ENCODE assay signal across 1 cellular context in the genomic region with DNA sequence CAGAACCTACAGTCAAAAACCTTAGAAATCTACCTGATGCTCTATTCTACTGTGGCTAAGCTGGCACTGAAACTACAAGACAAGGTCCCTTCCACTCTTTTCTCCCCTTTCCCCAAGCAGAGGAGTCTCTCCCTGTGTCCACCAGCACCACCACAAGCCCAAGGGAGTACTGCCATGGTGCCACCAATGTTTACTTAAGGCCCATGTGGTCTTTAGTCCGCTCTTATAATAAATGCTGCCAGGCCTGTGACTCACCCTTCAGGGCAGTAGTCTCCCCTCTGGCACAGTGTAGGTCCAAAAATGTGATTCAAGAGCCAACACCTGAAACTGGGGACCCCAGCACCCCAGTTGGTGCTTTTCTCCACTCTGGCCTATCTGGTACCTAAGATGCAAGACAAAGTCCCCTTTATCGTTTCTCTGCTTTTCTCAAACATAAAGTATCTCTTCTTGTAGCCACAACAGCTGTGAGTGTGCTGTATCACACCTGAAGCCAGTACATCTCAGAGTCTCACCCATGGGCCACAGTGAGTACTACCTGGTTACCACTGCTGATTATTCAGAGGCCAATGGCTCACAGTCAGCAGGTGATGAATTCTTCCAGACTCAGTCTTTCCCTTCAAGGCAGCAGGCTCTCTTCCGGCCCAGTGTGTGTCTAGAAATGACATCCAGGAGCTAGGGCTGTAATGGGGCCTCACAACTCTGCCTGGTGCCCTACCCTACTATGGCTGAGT.
A peak's percentile ranks its signal among the peaks of the same experiment; 100 is the strongest.
TF ChIP-seq lines count a peak whose summit lies in the region.

No MANE protein-coding gene starts in this region.

TF ChIP-seq in HepG2, 621 proteins besides CTCF, POLR2A, EP300 and RAD21 (continued from another document):
- TF ChIP-seq, protein P1, sequence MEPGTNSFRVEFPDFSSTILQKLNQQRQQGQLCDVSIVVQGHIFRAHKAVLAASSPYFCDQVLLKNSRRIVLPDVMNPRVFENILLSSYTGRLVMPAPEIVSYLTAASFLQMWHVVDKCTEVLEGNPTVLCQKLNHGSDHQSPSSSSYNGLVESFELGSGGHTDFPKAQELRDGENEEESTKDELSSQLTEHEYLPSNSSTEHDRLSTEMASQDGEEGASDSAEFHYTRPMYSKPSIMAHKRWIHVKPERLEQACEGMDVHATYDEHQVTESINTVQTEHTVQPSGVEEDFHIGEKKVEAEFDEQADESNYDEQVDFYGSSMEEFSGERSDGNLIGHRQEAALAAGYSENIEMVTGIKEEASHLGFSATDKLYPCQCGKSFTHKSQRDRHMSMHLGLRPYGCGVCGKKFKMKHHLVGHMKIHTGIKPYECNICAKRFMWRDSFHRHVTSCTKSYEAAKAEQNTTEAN (CRISPR knock-in tag; conservative IDR thresholded peaks at IDR 0.05), result no peak
- TF ChIP-seq KDM2A (CRISPR knock-in tag; IDR thresholded peaks at IDR 0.05; ENCODE audit: borderline replicate concordance, low read depth) (0 out of 2 replicates have a peak, but pooled peaks have one; percentile 15), ONECUT2 (CRISPR knock-in tag; IDR thresholded peaks at IDR 0.05) (no peak), FOXA1 (IDR thresholded peaks at IDR 0.05) (no peak), FOXA1 (CRISPR knock-in tag; IDR thresholded peaks at IDR 0.05) (peak; percentile 47; the same call in 1 of the 2 replicates), ZNF496 (CRISPR knock-in tag; IDR thresholded peaks at IDR 0.05; ENCODE audit: insufficient replicate concordance) (no peak), BORCS8-MEF2B (CRISPR knock-in tag; IDR thresholded peaks at IDR 0.05) (0 out of 2 replicates have a peak, but pooled peaks have one; percentile 9), ATF7 (IDR thresholded peaks at IDR 0.05) (no peak), ATF7 (CRISPR knock-in tag; IDR thresholded peaks at IDR 0.05) (no peak)
